ENCODE assay signal across 1 cellular context in the genomic region with DNA sequence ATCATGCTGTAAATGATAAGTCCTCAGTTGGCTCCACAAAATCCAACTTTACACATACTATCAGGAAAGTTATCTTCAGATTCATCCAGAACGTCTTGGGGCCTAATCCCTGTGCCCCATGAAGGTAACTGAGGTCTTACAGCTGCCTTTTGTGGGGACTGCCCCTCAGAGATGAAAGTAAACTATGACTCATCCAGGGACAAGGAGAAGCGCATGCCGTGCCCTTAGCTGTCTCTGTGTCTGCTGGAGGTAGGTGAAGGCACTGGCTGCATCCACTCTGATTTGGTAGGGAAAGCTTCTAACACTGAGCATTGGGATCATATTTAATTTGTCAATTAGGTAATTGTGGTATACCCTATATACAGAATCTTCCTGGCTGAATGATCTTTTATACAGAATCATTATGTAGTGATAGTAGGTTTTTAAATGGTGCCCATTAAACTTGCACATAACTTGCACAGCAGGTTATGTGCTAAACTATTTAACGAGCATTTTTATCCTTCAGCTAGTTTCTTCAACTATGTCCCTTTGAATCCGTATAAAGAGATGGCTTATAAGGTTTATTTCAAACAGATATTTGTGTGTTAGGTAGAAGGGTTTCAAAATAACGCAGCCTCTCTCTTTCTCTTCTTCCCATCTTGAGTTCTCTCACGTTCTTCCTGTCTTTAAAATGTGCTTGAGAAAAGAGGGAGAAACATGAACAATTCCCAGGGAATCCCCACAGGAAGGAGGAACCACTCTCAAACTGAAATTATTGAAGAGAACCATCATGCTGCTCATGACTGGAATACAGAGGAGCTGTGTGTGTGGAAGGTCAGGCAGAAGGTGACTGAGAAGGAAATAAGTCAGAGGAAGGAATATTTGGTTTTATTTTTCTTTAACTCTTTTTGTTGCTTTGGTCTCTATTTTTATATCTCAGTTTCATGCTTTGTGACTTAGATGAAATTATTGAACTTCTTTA.
TF ChIP-seq lines count a peak whose summit lies in the region.

No MANE protein-coding gene starts in this region.

TF ChIP-seq in HEK293, 187 proteins besides CTCF, POLR2A, EP300 and RAD21 (continued from another document and continues in another):
- TF ChIP-seq PRDM6 (tag by site-specific recombination; IDR thresholded peaks at IDR 0.05) (peak; percentile 58; the same call in 1 of the 2 replicates), ZNF664 (tag by site-specific recombination; IDR thresholded peaks at IDR 0.05) (peak; percentile 68; the same call in 1 of the 2 replicates), ZNF510 (tag by site-specific recombination; IDR thresholded peaks at IDR 0.05; ENCODE audit: insufficient replicate concordance) (no peak), ZNF837 (tag by site-specific recombination; IDR thresholded peaks at IDR 0.05) (no peak), BCL11A (tag by site-specific recombination; IDR thresholded peaks at IDR 0.05; ENCODE audit: low read depth) (no peak), ZNF184 (tag by site-specific recombination; IDR thresholded peaks at IDR 0.05) (no peak), KLF9 (tag by site-specific recombination; IDR thresholded peaks at IDR 0.05; ENCODE audit: low read depth) (no peak), OVOL3 (tag by site-specific recombination; IDR thresholded peaks at IDR 0.05) (no peak), GFI1B (tag by site-specific recombination; IDR thresholded peaks at IDR 0.05) (no peak), ZNF423 (tag by site-specific recombination; IDR thresholded peaks at IDR 0.05) (no peak), ZSCAN16 (tag by site-specific recombination; IDR thresholded peaks at IDR 0.05) (no peak), GLIS1 (tag by site-specific recombination; IDR thresholded peaks at IDR 0.05) (peak; percentile 64), ZNF514 (tag by site-specific recombination; IDR thresholded peaks at IDR 0.05) (no peak), ZNF621 (tag by site-specific recombination; IDR thresholded peaks at IDR 0.05) (no peak), ZNF473 (tag by site-specific recombination; IDR thresholded peaks at IDR 0.05) (no peak), ZNF214 (tag by site-specific recombination; IDR thresholded peaks at IDR 0.05; ENCODE audit: borderline replicate concordance) (no peak), ZNF654 (tag by site-specific recombination; IDR thresholded peaks at IDR 0.05; ENCODE audit: low read depth) (no peak), ZFP3 (tag by site-specific recombination; IDR thresholded peaks at IDR 0.05; ENCODE audit: low read depth) (no peak), ZNF146 (tag by site-specific recombination; IDR thresholded peaks at IDR 0.05) (no peak), ZBTB20 (tag by site-specific recombination; IDR thresholded peaks at IDR 0.05) (0 out of 2 replicates have a peak, but pooled peaks have one; percentile 32), ZEB2 (tag by site-specific recombination; IDR thresholded peaks at IDR 0.05) (no peak), HOXA7 (CRISPR knock-in tag; IDR thresholded peaks at IDR 0.05; ENCODE audit: borderline replicate concordance) (no peak), HOXD13 (CRISPR knock-in tag; IDR thresholded peaks at IDR 0.05; ENCODE audit: borderline replicate concordance) (no peak), ZNF16 (tag by site-specific recombination; IDR thresholded peaks at IDR 0.05; ENCODE audit: low read depth) (no peak), ZNF148 (tag by site-specific recombination; IDR thresholded peaks at IDR 0.05; ENCODE audit: borderline replicate concordance) (no peak), ZNF777 (tag by site-specific recombination; IDR thresholded peaks at IDR 0.05; ENCODE audit: borderline replicate concordance) (no peak)
- TF ChIP-seq, protein P1, sequence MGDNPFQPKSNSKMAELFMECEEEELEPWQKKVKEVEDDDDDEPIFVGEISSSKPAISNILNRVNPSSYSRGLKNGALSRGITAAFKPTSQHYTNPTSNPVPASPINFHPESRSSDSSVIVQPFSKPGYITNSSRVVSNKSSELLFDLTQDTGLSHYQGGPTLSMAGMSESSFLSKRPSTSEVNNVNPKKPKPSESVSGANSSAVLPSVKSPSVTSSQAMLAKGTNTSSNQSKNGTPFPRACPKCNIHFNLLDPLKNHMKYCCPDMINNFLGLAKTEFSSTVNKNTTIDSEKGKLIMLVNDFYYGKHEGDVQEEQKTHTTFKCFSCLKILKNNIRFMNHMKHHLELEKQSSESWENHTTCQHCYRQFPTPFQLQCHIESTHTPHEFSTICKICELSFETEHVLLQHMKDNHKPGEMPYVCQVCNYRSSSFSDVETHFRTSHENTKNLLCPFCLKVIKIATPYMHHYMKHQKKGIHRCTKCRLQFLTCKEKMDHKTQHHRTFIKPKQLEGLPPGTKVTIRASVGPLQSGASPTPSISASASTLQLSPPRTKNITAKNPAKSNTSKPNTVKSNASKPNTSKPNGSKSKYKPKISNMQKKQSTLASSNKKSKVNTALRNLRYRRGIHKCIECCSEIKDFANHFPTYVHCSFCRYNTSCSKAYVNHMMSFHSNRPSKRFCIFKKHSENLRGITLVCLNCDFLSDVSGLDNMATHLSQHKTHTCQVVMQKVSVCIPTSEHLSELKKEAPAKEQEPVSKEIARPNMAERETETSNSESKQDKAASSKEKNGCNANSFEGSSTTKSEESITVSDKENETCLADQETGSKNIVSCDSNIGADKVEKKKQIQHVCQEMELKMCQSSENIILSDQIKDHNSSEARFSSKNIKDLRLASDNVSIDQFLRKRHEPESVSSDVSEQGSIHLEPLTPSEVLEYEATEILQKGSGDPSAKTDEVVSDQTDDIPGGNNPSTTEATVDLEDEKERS (tag by site-specific recombination; IDR thresholded peaks at IDR 0.05), result no peak
- TF ChIP-seq, protein P2, sequence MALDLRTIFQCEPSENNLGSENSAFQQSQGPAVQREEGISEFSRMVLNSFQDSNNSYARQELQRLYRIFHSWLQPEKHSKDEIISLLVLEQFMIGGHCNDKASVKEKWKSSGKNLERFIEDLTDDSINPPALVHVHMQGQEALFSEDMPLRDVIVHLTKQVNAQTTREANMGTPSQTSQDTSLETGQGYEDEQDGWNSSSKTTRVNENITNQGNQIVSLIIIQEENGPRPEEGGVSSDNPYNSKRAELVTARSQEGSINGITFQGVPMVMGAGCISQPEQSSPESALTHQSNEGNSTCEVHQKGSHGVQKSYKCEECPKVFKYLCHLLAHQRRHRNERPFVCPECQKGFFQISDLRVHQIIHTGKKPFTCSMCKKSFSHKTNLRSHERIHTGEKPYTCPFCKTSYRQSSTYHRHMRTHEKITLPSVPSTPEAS (tag by site-specific recombination; IDR thresholded peaks at IDR 0.05), result no peak
- TF ChIP-seq, protein P3, sequence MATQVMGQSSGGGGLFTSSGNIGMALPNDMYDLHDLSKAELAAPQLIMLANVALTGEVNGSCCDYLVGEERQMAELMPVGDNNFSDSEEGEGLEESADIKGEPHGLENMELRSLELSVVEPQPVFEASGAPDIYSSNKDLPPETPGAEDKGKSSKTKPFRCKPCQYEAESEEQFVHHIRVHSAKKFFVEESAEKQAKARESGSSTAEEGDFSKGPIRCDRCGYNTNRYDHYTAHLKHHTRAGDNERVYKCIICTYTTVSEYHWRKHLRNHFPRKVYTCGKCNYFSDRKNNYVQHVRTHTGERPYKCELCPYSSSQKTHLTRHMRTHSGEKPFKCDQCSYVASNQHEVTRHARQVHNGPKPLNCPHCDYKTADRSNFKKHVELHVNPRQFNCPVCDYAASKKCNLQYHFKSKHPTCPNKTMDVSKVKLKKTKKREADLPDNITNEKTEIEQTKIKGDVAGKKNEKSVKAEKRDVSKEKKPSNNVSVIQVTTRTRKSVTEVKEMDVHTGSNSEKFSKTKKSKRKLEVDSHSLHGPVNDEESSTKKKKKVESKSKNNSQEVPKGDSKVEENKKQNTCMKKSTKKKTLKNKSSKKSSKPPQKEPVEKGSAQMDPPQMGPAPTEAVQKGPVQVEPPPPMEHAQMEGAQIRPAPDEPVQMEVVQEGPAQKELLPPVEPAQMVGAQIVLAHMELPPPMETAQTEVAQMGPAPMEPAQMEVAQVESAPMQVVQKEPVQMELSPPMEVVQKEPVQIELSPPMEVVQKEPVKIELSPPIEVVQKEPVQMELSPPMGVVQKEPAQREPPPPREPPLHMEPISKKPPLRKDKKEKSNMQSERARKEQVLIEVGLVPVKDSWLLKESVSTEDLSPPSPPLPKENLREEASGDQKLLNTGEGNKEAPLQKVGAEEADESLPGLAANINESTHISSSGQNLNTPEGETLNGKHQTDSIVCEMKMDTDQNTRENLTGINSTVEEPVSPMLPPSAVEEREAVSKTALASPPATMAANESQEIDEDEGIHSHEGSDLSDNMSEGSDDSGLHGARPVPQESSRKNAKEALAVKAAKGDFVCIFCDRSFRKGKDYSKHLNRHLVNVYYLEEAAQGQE (tag by site-specific recombination; IDR thresholded peaks at IDR 0.05), result no peak
- TF ChIP-seq, protein P4, sequence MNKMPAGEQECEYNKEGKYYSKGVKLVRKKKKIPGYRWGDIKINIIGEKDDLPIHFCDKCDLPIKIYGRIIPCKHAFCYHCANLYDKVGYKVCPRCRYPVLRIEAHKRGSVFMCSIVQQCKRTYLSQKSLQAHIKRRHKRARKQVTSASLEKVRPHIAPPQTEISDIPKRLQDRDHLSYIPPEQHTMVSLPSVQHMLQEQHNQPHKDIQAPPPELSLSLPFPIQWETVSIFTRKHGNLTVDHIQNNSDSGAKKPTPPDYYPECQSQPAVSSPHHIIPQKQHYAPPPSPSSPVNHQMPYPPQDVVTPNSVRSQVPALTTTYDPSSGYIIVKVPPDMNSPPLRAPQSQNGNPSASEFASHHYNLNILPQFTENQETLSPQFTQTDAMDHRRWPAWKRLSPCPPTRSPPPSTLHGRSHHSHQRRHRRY (tag by site-specific recombination; IDR thresholded peaks at IDR 0.05), result no peak
- TF ChIP-seq, protein P5, sequence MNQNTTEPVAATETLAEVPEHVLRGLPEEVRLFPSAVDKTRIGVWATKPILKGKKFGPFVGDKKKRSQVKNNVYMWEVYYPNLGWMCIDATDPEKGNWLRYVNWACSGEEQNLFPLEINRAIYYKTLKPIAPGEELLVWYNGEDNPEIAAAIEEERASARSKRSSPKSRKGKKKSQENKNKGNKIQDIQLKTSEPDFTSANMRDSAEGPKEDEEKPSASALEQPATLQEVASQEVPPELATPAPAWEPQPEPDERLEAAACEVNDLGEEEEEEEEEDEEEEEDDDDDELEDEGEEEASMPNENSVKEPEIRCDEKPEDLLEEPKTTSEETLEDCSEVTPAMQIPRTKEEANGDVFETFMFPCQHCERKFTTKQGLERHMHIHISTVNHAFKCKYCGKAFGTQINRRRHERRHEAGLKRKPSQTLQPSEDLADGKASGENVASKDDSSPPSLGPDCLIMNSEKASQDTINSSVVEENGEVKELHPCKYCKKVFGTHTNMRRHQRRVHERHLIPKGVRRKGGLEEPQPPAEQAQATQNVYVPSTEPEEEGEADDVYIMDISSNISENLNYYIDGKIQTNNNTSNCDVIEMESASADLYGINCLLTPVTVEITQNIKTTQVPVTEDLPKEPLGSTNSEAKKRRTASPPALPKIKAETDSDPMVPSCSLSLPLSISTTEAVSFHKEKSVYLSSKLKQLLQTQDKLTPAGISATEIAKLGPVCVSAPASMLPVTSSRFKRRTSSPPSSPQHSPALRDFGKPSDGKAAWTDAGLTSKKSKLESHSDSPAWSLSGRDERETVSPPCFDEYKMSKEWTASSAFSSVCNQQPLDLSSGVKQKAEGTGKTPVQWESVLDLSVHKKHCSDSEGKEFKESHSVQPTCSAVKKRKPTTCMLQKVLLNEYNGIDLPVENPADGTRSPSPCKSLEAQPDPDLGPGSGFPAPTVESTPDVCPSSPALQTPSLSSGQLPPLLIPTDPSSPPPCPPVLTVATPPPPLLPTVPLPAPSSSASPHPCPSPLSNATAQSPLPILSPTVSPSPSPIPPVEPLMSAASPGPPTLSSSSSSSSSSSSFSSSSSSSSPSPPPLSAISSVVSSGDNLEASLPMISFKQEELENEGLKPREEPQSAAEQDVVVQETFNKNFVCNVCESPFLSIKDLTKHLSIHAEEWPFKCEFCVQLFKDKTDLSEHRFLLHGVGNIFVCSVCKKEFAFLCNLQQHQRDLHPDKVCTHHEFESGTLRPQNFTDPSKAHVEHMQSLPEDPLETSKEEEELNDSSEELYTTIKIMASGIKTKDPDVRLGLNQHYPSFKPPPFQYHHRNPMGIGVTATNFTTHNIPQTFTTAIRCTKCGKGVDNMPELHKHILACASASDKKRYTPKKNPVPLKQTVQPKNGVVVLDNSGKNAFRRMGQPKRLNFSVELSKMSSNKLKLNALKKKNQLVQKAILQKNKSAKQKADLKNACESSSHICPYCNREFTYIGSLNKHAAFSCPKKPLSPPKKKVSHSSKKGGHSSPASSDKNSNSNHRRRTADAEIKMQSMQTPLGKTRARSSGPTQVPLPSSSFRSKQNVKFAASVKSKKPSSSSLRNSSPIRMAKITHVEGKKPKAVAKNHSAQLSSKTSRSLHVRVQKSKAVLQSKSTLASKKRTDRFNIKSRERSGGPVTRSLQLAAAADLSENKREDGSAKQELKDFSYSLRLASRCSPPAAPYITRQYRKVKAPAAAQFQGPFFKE (tag by site-specific recombination; IDR thresholded peaks at IDR 0.05; ENCODE audit: borderline replicate concordance), result no peak
